In the genomic region with DNA sequence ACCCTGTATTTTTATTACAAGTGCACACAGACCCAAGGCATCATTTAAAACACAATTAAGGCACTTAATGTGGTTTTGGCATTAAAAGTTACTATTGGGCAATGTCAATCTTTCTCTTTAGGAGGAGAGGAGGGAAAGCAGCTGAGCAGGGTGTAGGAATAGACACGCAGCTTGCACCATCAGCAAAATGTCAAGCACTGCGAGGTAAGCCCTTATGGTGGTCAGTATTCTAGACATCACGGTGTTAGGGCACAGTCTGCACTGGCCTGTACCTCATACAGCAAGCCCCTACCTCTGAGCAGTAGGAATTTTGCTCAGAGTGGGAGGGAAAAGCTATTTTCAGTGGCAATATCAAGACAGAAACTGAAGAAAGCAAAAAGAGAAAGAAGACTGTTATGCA, we compare ENCODE assay signal across 19 cellular contexts.
DNase-seq lines count a peak whose midpoint lies in the region; ATAC-seq and TF ChIP-seq lines count a peak whose summit lies in the region.
"Had no signal": no experiment of that assay in that cellular context is flagged by ENCODE, and none has a peak within 500 bp of the region (broad histone marks: within the 10 kb centered on the region; RNA-seq: fewer than 3 reads in every experiment).

No MANE protein-coding gene starts in this region.

- H3K27ac ChIP-seq in coronary artery (peak overlapping the region in 1 of 2 donors; percentile 55), gastroesophageal sphincter (peak overlapping the region; percentile 30 to 71 (median 66)), right cardiac atrium (ENCODE audit: low read length) (peak overlapping the region; percentile 68), skeletal muscle tissue (ENCODE audit: low read depth, low read length) (peak overlapping the region; percentile 23)
- H3K27ac ChIP-seq: A549, BLaER1 had no signal

- 21 to 41% methylated on average over 3 of the region's 3 CpGs for WGBS in gastroesophageal sphincter (ENCODE audit: low coverage in 1 of 2), 2 donors
- WGBS in right cardiac atrium, result 48% methylated on average over 3 of the region's 3 CpGs

- no peak for TF ChIP-seq POLR2A in gastroesophageal sphincter (IDR thresholded peaks at IDR 0.05)

- H3K27me3 ChIP-seq in gastroesophageal sphincter, result no peaks in the 10 kb centered on the region
- no peaks in the 10 kb centered on the region for H3K27me3 ChIP-seq in right cardiac atrium (ENCODE audit: control insufficient read depth, insufficient read depth)
- no peaks in the 10 kb centered on the region for H3K27me3 ChIP-seq in skeletal muscle tissue (ENCODE audit: control insufficient read depth in 3 of 3, insufficient read depth in 3 of 3, low read length in 3 of 3)
- H3K27me3 ChIP-seq: BLaER1 had no signal

- TF ChIP-seq CTCF in coronary artery (IDR thresholded peaks at IDR 0.05) (no peak), gastroesophageal sphincter (IDR thresholded peaks at IDR 0.05) (no peak), GM20000 (IDR thresholded peaks at IDR 0.05; ENCODE audit: extremely low read depth, missing control alignments) (no peak)

- intact Hi-C loops in right cardiac atrium (cut with DNase I), result no loop called here

- peak overlapping the region; percentile 54 for H3K4me3 ChIP-seq in coronary artery
- peak overlapping the region; percentile 8 to 30 for H3K4me3 ChIP-seq in gastroesophageal sphincter
- H3K4me3 ChIP-seq in right cardiac atrium (ENCODE audit: low read length), result no peak overlapping the region
- H3K4me3 ChIP-seq in skeletal muscle tissue (ENCODE audit: low read length in 3 of 3), result peak overlapping the region in 2 of 3 donors; percentile 35 to 55
- H3K4me3 ChIP-seq: A549, BLaER1 had no signal

- H3K36me3 ChIP-seq in gastroesophageal sphincter (no peaks in the 10 kb centered on the region), skeletal muscle tissue (ENCODE audit: control insufficient read depth in 3 of 3, insufficient read depth in 3 of 3, low read length in 3 of 3) (no peaks in the 10 kb centered on the region)
- H3K36me3 ChIP-seq: BLaER1 had no signal

- TF ChIP-seq EP300 in gastroesophageal sphincter (IDR thresholded peaks at IDR 0.05), result no peak

- H3K9ac ChIP-seq in skeletal muscle tissue (ENCODE audit: low read depth in 1 of 3, low read length in 3 of 3), result peak overlapping the region in 1 of 3 donors; percentile 28
- H3K9ac ChIP-seq: BLaER1 had no signal

- DNase-seq in coronary artery (ENCODE audit: low spot score) (no peak), right cardiac atrium (peak in 1 of 3 donors; percentile 27), SIG-M5 (lab: John Stamatoyannopoulos, UW) (no peak), GM20000 (ENCODE audit: low spot score) (no peak)
- no peak for DNase-seq in stimulated activated CD8-positive, alpha-beta memory T cell treated with anti-CD3 and anti-CD28 coated beads, Interleukin-4, amount 100 ng/mL, for 48 hours
- DNase-seq: Calu3; CD8-positive, alpha-beta T cell; EL; GOT3; NCI-H1092 treated with DMSO at 0.1 percent for 48 hours; NCI-H146; NCI-H2029 treated with DMSO at 0.1 percent for 48 hours; NCI-H2171; NCI-H69 had no signal

- ATAC-seq in gastroesophageal sphincter (no peak), right cardiac atrium (peak; percentile 56 to 75)
- ATAC-seq: A549; CD8-positive, alpha-beta T cell; Panc1 had no signal

- H3K4me1 ChIP-seq in gastroesophageal sphincter (peaks cover 0 to 27% (median 0%) of the 10 kb centered on the region in 3 donors), right cardiac atrium (ENCODE audit: control insufficient read depth, insufficient read depth, low read length) (peaks cover 3% of the 10 kb centered on the region), skeletal muscle tissue (ENCODE audit: control insufficient read depth in 3 of 3, insufficient read depth in 3 of 3, low read length in 3 of 3) (peaks cover 3 to 8% (median 4%) of the 10 kb centered on the region in 3 donors)
- H3K4me1 ChIP-seq: A549, BLaER1 had no signal

- H3K9me3 ChIP-seq in gastroesophageal sphincter (no peaks in the 10 kb centered on the region), right cardiac atrium (ENCODE audit: control insufficient read depth, low read length) (no peaks in the 10 kb centered on the region), skeletal muscle tissue (ENCODE audit: control insufficient read depth in 3 of 3, low read length in 3 of 3) (no peaks in the 10 kb centered on the region)
- H3K9me3 ChIP-seq: A549, BLaER1 had no signal
